Comparison of ENCODE assay signal across 19 cellular contexts in genomic region chr20:61853073-61854005, GRCh38.
DNase-seq lines count a peak whose midpoint lies in the region; ATAC-seq, FAIRE-seq and TF ChIP-seq lines count a peak whose summit lies in the region.
"Had no signal": no experiment of that assay in that cellular context is flagged by ENCODE, and none has a peak within 500 bp of the region (broad histone marks: within the 10 kb centered on the region; RNA-seq: fewer than 3 reads in every experiment).

No MANE protein-coding gene starts in this region.

- H4K20me1 ChIP-seq in Karpas-422 (ENCODE audit: insufficient read depth, low read depth, low read length): no peaks in the 10 kb centered on the region; the same call in 1 of the 2 replicates
- H4K20me1 ChIP-seq in GM12878 (ENCODE audit: control insufficient read depth, insufficient read depth): no peaks in the 10 kb centered on the region

- POLR2A ChIA-PET in GM12878 (lab: Charles Lee): no interaction called here

- RAD21 ChIA-PET in GM12878 (lab: Charles Lee; ENCODE audit: unreplicated experiment): no interaction called here

- H3K36me3 ChIP-seq in heart right ventricle: no peaks in the 10 kb centered on the region
- no peaks in the 10 kb centered on the region for H3K36me3 ChIP-seq in Karpas-422 (ENCODE audit: insufficient read depth, low read length)
- H3K36me3 ChIP-seq in GM12878 (ENCODE audit: control insufficient read depth in 2 of 2, insufficient read depth in 2 of 2, low read length in 1 of 2): no peaks in the 10 kb centered on the region
- no peaks in the 10 kb centered on the region for H3K36me3 ChIP-seq in prostate gland

- DNase-seq in Right ventricle myocardium superior (peak; percentile 14), heart right ventricle (no peak), Karpas-422 (peak; percentile 81), GM12878 (ENCODE audit: low read depth, low spot score) (no peak), prostate gland (ENCODE audit: low spot score) (no peak), CD1c-positive myeloid dendritic cell (ENCODE audit: extremely low spot score) (no peak), SHP77 treated with DMSO at 0.1 percent for 48 hours (lab: John Stamatoyannopoulos, UW) (no peak)
- peak; percentile 17 for DNase-seq in stimulated activated naive B cell treated with anti-CD40 and anti-IgM and Interleukin-4, amounts not matched to agents 10 μg/mL and 1 μg/mL and 100 μg/mL, for 72 hours
- DNase-seq: 8988T; C1 segment of cervical spinal cord; Caco-2; CD4-positive, alpha-beta T cell; GDM1; GM23248; HCEC 1CT; HFFc6; IMR-90 had no signal

- H3K27ac ChIP-seq in heart right ventricle: no peak overlapping the region
- H3K27ac ChIP-seq in Karpas-422 (ENCODE audit: low read length): no peak overlapping the region
- no peak overlapping the region for H3K27ac ChIP-seq in GM12878 (ENCODE audit: control insufficient read depth, insufficient read depth)
- no peak overlapping the region for H3K27ac ChIP-seq in prostate gland
- H3K27ac ChIP-seq: GM23248 had no signal

- intact Hi-C loops in Right ventricle myocardium superior (cut with DNase I): no loop called here
- intact Hi-C loops in heart right ventricle (cut with DNase I): no loop called here
- intact Hi-C loops in GM12878 (cut with micrococcal nuclease; ENCODE audit: unreplicated experiment): no loop called here
- intact Hi-C loops in prostate gland (cut with DNase I): no loop called here

- TF ChIP-seq CTCF in heart right ventricle (IDR thresholded peaks at IDR 0.05) (no peak), GM12878 (IDR thresholded peaks at IDR 0.05 in 2 of 3, conservative IDR thresholded peaks at IDR 0.05 in 1 of 3; ENCODE audit: control insufficient read depth in 2 of 3, extremely low read depth in 1 of 3, insufficient read depth in 1 of 3, low read depth in 3 of 3, low read length in 3 of 3) (no peak), prostate gland (IDR thresholded peaks at IDR 0.05) (no peak)

- H3K27me3 ChIP-seq in heart right ventricle (peaks cover 0 to 41% (median 25%) of the 10 kb centered on the region in 7 donors), Karpas-422 (ENCODE audit: low read length) (no peaks in the 10 kb centered on the region), GM12878 (replicated peaks in 1 of 2; ENCODE audit: control insufficient read depth in 2 of 2, insufficient read depth in 2 of 2, low read length in 1 of 2) (no peaks in the 10 kb centered on the region), prostate gland (replicated peaks; ENCODE audit: insufficient read depth) (peaks cover 5% of the 10 kb centered on the region)

- H3K79me2 ChIP-seq in Karpas-422 (ENCODE audit: low read length) (no peaks in the 10 kb centered on the region), GM12878 (ENCODE audit: control insufficient read depth, insufficient read depth, low read length) (no peaks in the 10 kb centered on the region)

- no TSS peak for BruUV-seq in GM12878 (replicated peaks; lab: Mats Ljungman, UMichigan)

- H3K9me2 ChIP-seq in Karpas-422 (replicated peaks; ENCODE audit: insufficient read depth, low read length): no peaks in the 10 kb centered on the region

- no peak for TF ChIP-seq RAD21 in GM12878 (IDR thresholded peaks at IDR 0.05; ENCODE audit: insufficient read depth, low read depth, low read length)

- FAIRE-seq in GM12878 (lab: Jason Lieb, UNC): no peak
- FAIRE-seq: D721Med, K562 had no signal

- no peak overlapping the region for H3K27ac Mint-ChIP-seq in stimulated activated naive B cell treated with anti-CD40 and anti-IgM and Interleukin-4, amounts not matched to agents 10 μg/mL and 1 μg/mL and 100 μg/mL, for 72 hours
- H3K27ac Mint-ChIP-seq: CD4-positive, alpha-beta T cell; HFFc6 had no signal

- no peaks in the 10 kb centered on the region for H3K9me3 ChIP-seq in heart right ventricle
- H3K9me3 ChIP-seq in Karpas-422 (ENCODE audit: low read length): no peaks in the 10 kb centered on the region
- H3K9me3 ChIP-seq in GM12878 (replicated peaks; ENCODE audit: control insufficient read depth, insufficient read depth, low read length): no peaks in the 10 kb centered on the region
- H3K9me3 ChIP-seq in prostate gland: no peaks in the 10 kb centered on the region
- H3K9me3 ChIP-seq: Caco-2 had no signal

- H2AFZ ChIP-seq in Karpas-422 (ENCODE audit: low read length) (no peak overlapping the region), GM12878 (ENCODE audit: control insufficient read depth, low read depth, low read length) (no peak overlapping the region)
- H2AFZ ChIP-seq: GM23248 had no signal

- CTCF ChIA-PET in GM12878 (lab: Yijun Ruan, JAX): no interaction called here

- H3K36me3 Mint-ChIP-seq in stimulated activated naive B cell treated with anti-CD40 and anti-IgM and Interleukin-4, amounts not matched to agents 10 μg/mL and 1 μg/mL and 100 μg/mL, for 72 hours: no peaks in the 10 kb centered on the region

- TF ChIP-seq EP300 in GM12878 (IDR thresholded peaks at IDR 0.05; ENCODE audit: borderline replicate concordance in 1 of 2, control insufficient read depth in 1 of 2, low read depth in 2 of 2, low read length in 2 of 2): no peak

- SMC1A ChIA-PET in GM12878 (lab: Charles Lee; ENCODE audit: uncharacterized antibody, unreplicated experiment): no interaction called here

- H3K4me3 Mint-ChIP-seq in stimulated activated naive B cell treated with anti-CD40 and anti-IgM and Interleukin-4, amounts not matched to agents 10 μg/mL and 1 μg/mL and 100 μg/mL, for 72 hours: no peak overlapping the region
- H3K4me3 Mint-ChIP-seq: CD4-positive, alpha-beta T cell; HFFc6 had no signal

- 81 to 83% methylated on average over 24 of the region's 24 CpGs for WGBS in heart right ventricle, 2 donors
- WGBS in GM12878 (ENCODE audit: insufficient coverage, insufficient replicate concordance, low lambda C conversion rate, missing lambda C conversion rate): 37% methylated on average over 24 of the region's 24 CpGs
- 80% methylated on average over 24 of the region's 24 CpGs for WGBS in prostate gland

- H3K4me3 ChIP-seq in heart right ventricle (no peak overlapping the region), Karpas-422 (ENCODE audit: low read length) (no peak overlapping the region; the same call in 1 of the 2 replicates), GM12878 (no peak overlapping the region), prostate gland (no peak overlapping the region)
- H3K4me3 ChIP-seq: GM23248, K562 had no signal

- no peaks in the 10 kb centered on the region for H3K4me1 ChIP-seq in heart right ventricle
- peaks cover 15% of the 10 kb centered on the region for H3K4me1 ChIP-seq in Karpas-422 (ENCODE audit: low read length)
- no peaks in the 10 kb centered on the region for H3K4me1 ChIP-seq in GM12878 (ENCODE audit: control insufficient read depth, insufficient read depth, low read length)
- H3K4me1 ChIP-seq in prostate gland (replicated peaks): no peaks in the 10 kb centered on the region
- H3K4me1 ChIP-seq: Caco-2 had no signal

- H3K9ac ChIP-seq in Karpas-422 (ENCODE audit: low read length) (no peak overlapping the region), GM12878 (ENCODE audit: control insufficient read depth, insufficient read depth, low read length) (no peak overlapping the region)
- H3K9ac ChIP-seq: GM23248 had no signal

- in situ Hi-C loops in GM12878 (cut with MboI): no loop called here

- ATAC-seq in Right ventricle myocardium superior (ENCODE audit: poor library complexity) (no peak), heart right ventricle (no peak), GM12878 (peak; percentile 37; the same call in 2 of the 3 replicates)
- peak; percentile 82 to 87 for ATAC-seq in stimulated activated naive B cell treated with anti-CD40 and anti-IgM and Interleukin-4, amounts not matched to agents 10 μg/mL and 1 μg/mL and 100 μg/mL, for 72 hours (replicated peaks)
- ATAC-seq: K562 had no signal

- peaks cover 0 to 2% of the 10 kb centered on the region in 2 donors for H3K4me1 Mint-ChIP-seq in stimulated activated naive B cell treated with anti-CD40 and anti-IgM and Interleukin-4, amounts not matched to agents 10 μg/mL and 1 μg/mL and 100 μg/mL, for 72 hours

- TF ChIP-seq POLR2A in GM12878 (IDR thresholded peaks at IDR 0.05; ENCODE audit: low read depth, low read length) (no peak), prostate gland (IDR thresholded peaks at IDR 0.05) (no peak)

- peak overlapping the region; percentile 45 for H3K4me2 ChIP-seq in Karpas-422 (ENCODE audit: low read depth, low read length, poor library complexity, severe bottlenecking)
- no peak overlapping the region for H3K4me2 ChIP-seq in GM12878 (ENCODE audit: control insufficient read depth, insufficient read depth)

- no peaks in the 10 kb centered on the region for H3K9me3 Mint-ChIP-seq in stimulated activated naive B cell treated with anti-CD40 and anti-IgM and Interleukin-4, amounts not matched to agents 10 μg/mL and 1 μg/mL and 100 μg/mL, for 72 hours
- H3K9me3 Mint-ChIP-seq: CD4-positive, alpha-beta T cell had no signal

- H3K27me3 Mint-ChIP-seq in stimulated activated naive B cell treated with anti-CD40 and anti-IgM and Interleukin-4, amounts not matched to agents 10 μg/mL and 1 μg/mL and 100 μg/mL, for 72 hours: no peaks in the 10 kb centered on the region
- H3K27me3 Mint-ChIP-seq: CD4-positive, alpha-beta T cell had no signal

TF ChIP-seq in GM12878, 131 proteins besides CTCF, POLR2A, EP300 and RAD21 (continues in another document):
- TF ChIP-seq MEF2B (IDR thresholded peaks at IDR 0.05; ENCODE audit: partially characterized antibody, poor library complexity, severe bottlenecking): peak; percentile 64
- TF ChIP-seq NR2F1 (conservative IDR thresholded peaks at IDR 0.05): 0 out of 2 replicates have a peak, but pooled peaks have one; percentile 27
- TF ChIP-seq ZSCAN29 (IDR thresholded peaks at IDR 0.05): no peak

Comparison
In these comparisons a context has a peak if more than half of its experiments do, and no peak if none do; other contexts are left out.
1. DNase-seq: peak in Right ventricle myocardium superior (single experiment), Karpas-422 (single experiment) and stimulated activated naive B cell treated with anti-CD40 and anti-IgM and Interleukin-4, amounts not matched to agents 10 μg/mL and 1 μg/mL and 100 μg/mL, for 72 hours (single experiment); none in heart right ventricle (0 of 2), GM12878 (single experiment), prostate gland (single experiment), CD1c-positive myeloid dendritic cell (single experiment) and SHP77 treated with DMSO at 0.1 percent for 48 hours (single experiment).
2. ATAC-seq: peak in GM12878 (single experiment) and stimulated activated naive B cell treated with anti-CD40 and anti-IgM and Interleukin-4, amounts not matched to agents 10 μg/mL and 1 μg/mL and 100 μg/mL, for 72 hours (2 of 2); none in Right ventricle myocardium superior (single experiment) and heart right ventricle (0 of 8).